14 cellular contexts compared by ENCODE assay signal in the genomic region with DNA sequence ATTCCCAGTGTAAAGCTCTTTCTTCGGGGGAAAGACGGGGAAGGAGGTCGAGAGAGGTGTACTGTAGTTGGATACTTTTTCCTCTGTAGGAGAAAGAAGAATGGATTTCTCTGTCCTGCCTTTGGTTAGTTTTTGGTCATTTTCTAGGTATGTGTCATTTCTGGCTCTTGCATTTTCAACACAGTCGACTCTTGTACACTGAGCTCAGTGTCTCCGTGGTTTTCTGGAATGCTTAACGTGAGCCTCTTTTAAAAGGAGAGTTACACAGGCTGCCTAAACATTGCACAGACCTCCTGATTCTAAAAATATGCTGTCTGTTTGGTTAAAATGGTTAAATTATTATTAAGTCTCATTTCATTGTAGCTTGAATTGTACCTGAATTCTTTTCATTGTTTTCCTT. TPM values are rescaled to one million over a fixed set of nuclear protein-coding genes. Genes with fewer than 3 reads are reported as not detected.
DNase-seq lines count a peak whose midpoint lies in the region; ATAC-seq and TF ChIP-seq lines count a peak whose summit lies in the region.
"Had no signal": no experiment of that assay in that cellular context is flagged by ENCODE, and none has a peak within 500 bp of the region (broad histone marks: within the 10 kb centered on the region; RNA-seq: fewer than 3 reads in every experiment).

No MANE protein-coding gene starts in this region.

- H3K4me1 Mint-ChIP-seq in stimulated activated naive B cell treated with anti-CD40 and anti-IgM and Interleukin-4, amounts not matched to agents 10 μg/mL and 1 μg/mL and 100 μg/mL, for 72 hours, result peaks cover 1 to 7% of the 10 kb centered on the region in 2 donors
- H3K4me1 Mint-ChIP-seq in activated T-helper 17 cell treated with anti-CD3 and anti-CD28 coated beads, Interleukin-2, amount 50 U/mL, for 72 hours, result peaks cover 19% of the 10 kb centered on the region

- no peaks in the 10 kb centered on the region; the same call in 1 of the 2 replicates for H3K9me2 ChIP-seq in GM23248 (ENCODE audit: insufficient read depth)

- H4K20me1 ChIP-seq in GM23248 (ENCODE audit: insufficient read depth), result no peaks in the 10 kb centered on the region

- peaks cover 12% of the 10 kb centered on the region; the same call in 1 of the 2 replicates for H3K79me2 ChIP-seq in GM23248 (ENCODE audit: insufficient read depth)

- no peak for TF ChIP-seq EP300 in sigmoid colon (IDR thresholded peaks at IDR 0.05)

- H3K36me3 ChIP-seq in GM23248 (ENCODE audit: low read depth) (no peaks in the 10 kb centered on the region), sigmoid colon (no peaks in the 10 kb centered on the region)
- H3K36me3 ChIP-seq: uterus had no signal

- in situ Hi-C loops in GM23248 (cut with MboI), result no loop called here

- TF ChIP-seq POLR2A in sigmoid colon (IDR thresholded peaks at IDR 0.05), result no peak

- 26 to 28% methylated on average over 6 of the region's 6 CpGs for WGBS in GM23248 (ENCODE audit: low coverage in 1 of 2, low lambda C conversion rate in 2 of 2, missing lambda C conversion rate in 2 of 2), 2 experiments
- WGBS in sigmoid colon, 2 donors, result 86 to 87% methylated on average over 6 of the region's 6 CpGs

- H3K36me3 Mint-ChIP-seq in stimulated activated naive B cell treated with anti-CD40 and anti-IgM and Interleukin-4, amounts not matched to agents 10 μg/mL and 1 μg/mL and 100 μg/mL, for 72 hours, result peaks cover 21 to 27% of the 10 kb centered on the region in 2 donors
- no peaks in the 10 kb centered on the region for H3K36me3 Mint-ChIP-seq in activated T-helper 17 cell treated with anti-CD3 and anti-CD28 coated beads, Interleukin-2, amount 50 U/mL, for 72 hours (ENCODE audit: low read depth)

- peak overlapping the region; percentile 86 for H3K4me2 ChIP-seq in GM23248 (ENCODE audit: unreplicated experiment)

- peak overlapping the region; percentile 61 for H3K4me3 ChIP-seq in GM23248
- H3K4me3 ChIP-seq in WI38 (ENCODE audit: low read depth, low read length), result peak overlapping the region; percentile 45
- H3K4me3 ChIP-seq in fibroblast of the aortic adventitia (ENCODE audit: low read depth, low read length), result no peak overlapping the region
- H3K4me3 ChIP-seq in sigmoid colon, result no peak overlapping the region
- H3K4me3 ChIP-seq: psoas muscle, uterus had no signal

- intact Hi-C loops in sigmoid colon (cut with DNase I), result no loop called here

- no peak for ATAC-seq in stimulated activated naive B cell treated with anti-CD40 and anti-IgM and Interleukin-4, amounts not matched to agents 10 μg/mL and 1 μg/mL and 100 μg/mL, for 72 hours (replicated peaks)
- ATAC-seq in GM19328 (IDR thresholded peaks at IDR 0.05; ENCODE audit: unreplicated experiment), result no peak
- ATAC-seq in activated T-helper 17 cell treated with anti-CD3 and anti-CD28 coated beads, Interleukin-2, amount 50 U/mL, for 72 hours (replicated peaks), result no peak
- ATAC-seq: activated naive CD8-positive, alpha-beta T cell treated with anti-CD3 and anti-CD28 coated beads, Interleukin-2, amount 50 U/mL, for 24 hours; psoas muscle had no signal

- no peak overlapping the region for H3K4me3 Mint-ChIP-seq in stimulated activated naive B cell treated with anti-CD40 and anti-IgM and Interleukin-4, amounts not matched to agents 10 μg/mL and 1 μg/mL and 100 μg/mL, for 72 hours
- no peak overlapping the region for H3K4me3 Mint-ChIP-seq in activated T-helper 17 cell treated with anti-CD3 and anti-CD28 coated beads, Interleukin-2, amount 50 U/mL, for 72 hours
- H3K4me3 Mint-ChIP-seq: activated naive CD8-positive, alpha-beta T cell treated with anti-CD3 and anti-CD28 coated beads, Interleukin-2, amount 50 U/mL, for 24 hours; T-helper 1 cell treated with Interleukin-12 subunit alpha and Interleukin-12 subunit beta and Interleukin-4 antibody, amounts not matched to agents 30 μg/mL and 1 μg/mL, for 36 hours had no signal

- no peak overlapping the region for H3K27ac Mint-ChIP-seq in stimulated activated naive B cell treated with anti-CD40 and anti-IgM and Interleukin-4, amounts not matched to agents 10 μg/mL and 1 μg/mL and 100 μg/mL, for 72 hours
- no peak overlapping the region for H3K27ac Mint-ChIP-seq in activated T-helper 17 cell treated with anti-CD3 and anti-CD28 coated beads, Interleukin-2, amount 50 U/mL, for 72 hours
- H3K27ac Mint-ChIP-seq: activated naive CD8-positive, alpha-beta T cell treated with anti-CD3 and anti-CD28 coated beads, Interleukin-2, amount 50 U/mL, for 24 hours; T-helper 1 cell treated with Interleukin-12 subunit alpha and Interleukin-12 subunit beta and Interleukin-4 antibody, amounts not matched to agents 30 μg/mL and 1 μg/mL, for 36 hours had no signal

- no peak for TF ChIP-seq CTCF in WI38 (IDR thresholded peaks at IDR 0.05; ENCODE audit: low read depth, low read length)
- TF ChIP-seq CTCF in fibroblast of the aortic adventitia (IDR thresholded peaks at IDR 0.05; ENCODE audit: insufficient read depth, low read length), result no peak
- no peak for TF ChIP-seq CTCF in sigmoid colon (IDR thresholded peaks at IDR 0.05)

- H3K9me3 ChIP-seq in GM23248 (ENCODE audit: low read depth), result no peaks in the 10 kb centered on the region
- H3K9me3 ChIP-seq in sigmoid colon, result no peaks in the 10 kb centered on the region
- H3K9me3 ChIP-seq: psoas muscle, uterus had no signal

- peaks cover 0 to 1% of the 10 kb centered on the region in 2 donors for H3K9me3 Mint-ChIP-seq in stimulated activated naive B cell treated with anti-CD40 and anti-IgM and Interleukin-4, amounts not matched to agents 10 μg/mL and 1 μg/mL and 100 μg/mL, for 72 hours
- no peaks in the 10 kb centered on the region for H3K9me3 Mint-ChIP-seq in activated T-helper 17 cell treated with anti-CD3 and anti-CD28 coated beads, Interleukin-2, amount 50 U/mL, for 72 hours

- H2AFZ ChIP-seq in GM23248, result peak overlapping the region; percentile 35; the same call in 1 of the 2 replicates

- H3K27ac ChIP-seq in GM23248 (peak overlapping the region; percentile 82), sigmoid colon (peak overlapping the region in 3 of 4 donors; percentile 39 to 59 (median 58))
- H3K27ac ChIP-seq: psoas muscle, uterus had no signal

- H3K27me3 ChIP-seq in GM23248 (replicated peaks; ENCODE audit: insufficient read depth) (no peaks in the 10 kb centered on the region), sigmoid colon (no peaks in the 10 kb centered on the region)
- H3K27me3 ChIP-seq: uterus had no signal

- no peaks in the 10 kb centered on the region for H3K27me3 Mint-ChIP-seq in stimulated activated naive B cell treated with anti-CD40 and anti-IgM and Interleukin-4, amounts not matched to agents 10 μg/mL and 1 μg/mL and 100 μg/mL, for 72 hours
- H3K27me3 Mint-ChIP-seq in activated T-helper 17 cell treated with anti-CD3 and anti-CD28 coated beads, Interleukin-2, amount 50 U/mL, for 72 hours, result no peaks in the 10 kb centered on the region
- H3K27me3 Mint-ChIP-seq: activated naive CD8-positive, alpha-beta T cell treated with anti-CD3 and anti-CD28 coated beads, Interleukin-2, amount 50 U/mL, for 24 hours had no signal

- peaks cover 70% of the 10 kb centered on the region for H3K4me1 ChIP-seq in GM23248 (ENCODE audit: insufficient read depth)
- peaks cover 0 to 37% (median 34%) of the 10 kb centered on the region in 4 donors for H3K4me1 ChIP-seq in sigmoid colon
- H3K4me1 ChIP-seq: uterus had no signal

- peaks cover 63% of the 10 kb centered on the region for H3F3A ChIP-seq in GM23248 (ENCODE audit: insufficient read depth)

- H3K9ac ChIP-seq in GM23248, result peak overlapping the region; percentile 68

- DNase-seq in GM23248, result peak; percentile 92
- DNase-seq in fibroblast of the aortic adventitia (ENCODE audit: low read depth), result peak; percentile 86
- DNase-seq in sigmoid colon, result no peak
- no peak for DNase-seq in stimulated activated naive B cell treated with anti-CD40 and anti-IgM and Interleukin-4, amounts not matched to agents 10 μg/mL and 1 μg/mL and 100 μg/mL, for 72 hours
- DNase-seq in amygdala (lab: John Stamatoyannopoulos, UW), result no peak
- DNase-seq: activated naive CD8-positive, alpha-beta T cell treated with anti-CD3 and anti-CD28 coated beads, Interleukin-2, amount 50 U/mL, for 24 hours; erythroblast; NCI-H1694 treated with DMSO at 0.1 percent for 48 hours; psoas muscle; uterus had no signal

RNA-seq across cellular contexts. Expression of a gene that starts 21.8 kb away (rescaled TPM):
- total RNA-seq in GM23248 (2014; rRNA removed; shearing (Covaris generic)), result 362 and 426 TPM in 2 replicates
- polyA plus RNA-seq in GM23248 (2016; fragmentation: Nextera tagmentation; extraction: Ambion mirVana) (81.0 and 96.0 TPM in 2 replicates), sigmoid colon (10 to 100 TPM; 15.0 to 27.1 (median 23.6) TPM)
- total RNA-seq in fibroblast of the aortic adventitia (ENCODE audit: low replicate concordance) (116 and 627 TPM in 2 replicates), sigmoid colon (100 to 1,000 TPM in 2 of 4 donors, 10 to 100 TPM in 2; 87.1 to 139 (median 111) TPM)
- total RNA-seq in activated T-helper 17 cell treated with anti-CD3 and anti-CD28 coated beads, Interleukin-2, amount 50 U/mL, for 72 hours, result 100 to 1,000 TPM; 280 to 311 TPM

Comparison
In these comparisons a context has a peak if more than half of its experiments do, and no peak if none do; other contexts are left out.
1. DNase-seq: peak in GM23248 (single experiment) and fibroblast of the aortic adventitia (single experiment); none in sigmoid colon (single experiment), stimulated activated naive B cell treated with anti-CD40 and anti-IgM and Interleukin-4, amounts not matched to agents 10 μg/mL and 1 μg/mL and 100 μg/mL, for 72 hours (single experiment) and amygdala (0 of 56).
2. H3K4me3 ChIP-seq: peak in GM23248 (single experiment) and WI38 (single experiment); none in fibroblast of the aortic adventitia (single experiment) and sigmoid colon (0 of 4).